In genomic region chr18:38872342-38872741, GRCh38 we compare ENCODE assay signal across 6 cellular contexts.
"Had no signal": no experiment of that assay in that cellular context is flagged by ENCODE, and none has a peak within 500 bp of the region (broad histone marks: within the 10 kb centered on the region; RNA-seq: fewer than 3 reads in every experiment).

No MANE protein-coding gene starts in this region.

- DNase-seq: GM23248, H9, HCEC 1CT, Karpas-422, KBM-7 had no signal

- H3K27ac ChIP-seq: GM23248, KMS-11 had no signal

- H3K4me3 ChIP-seq: GM23248 had no signal
